Comparison of ENCODE assay signal across 19 cellular contexts in the genomic region with DNA sequence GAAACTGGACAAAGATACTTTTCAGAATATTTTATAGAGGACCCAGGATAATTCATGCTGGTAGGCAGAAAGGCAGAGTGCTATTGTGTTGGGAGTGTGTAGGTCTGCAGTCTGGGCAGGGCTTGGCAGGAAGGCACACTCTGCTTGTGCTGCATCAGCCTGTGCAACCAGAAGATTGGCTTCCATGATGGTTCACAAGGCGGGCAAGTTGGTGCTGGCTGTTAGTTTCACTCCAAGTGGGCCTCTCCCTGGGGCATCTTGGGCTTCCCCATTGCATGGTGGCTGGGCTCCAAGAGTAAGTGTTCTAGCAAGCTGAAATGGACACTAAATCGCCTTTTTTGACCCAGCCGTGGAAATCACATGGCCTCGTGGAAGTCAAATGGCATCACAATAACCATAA. TPM values are rescaled to one million over a fixed set of nuclear protein-coding genes. Genes with fewer than 3 reads are reported as not detected.
DNase-seq lines count a peak whose midpoint lies in the region; ATAC-seq, FAIRE-seq and TF ChIP-seq lines count a peak whose summit lies in the region.
"Had no signal": no experiment of that assay in that cellular context is flagged by ENCODE, and none has a peak within 500 bp of the region (broad histone marks: within the 10 kb centered on the region; RNA-seq: fewer than 3 reads in every experiment).

No MANE protein-coding gene starts in this region.

- peak overlapping the region; percentile 97 for H3K27ac ChIP-seq in 22Rv1
- H3K27ac ChIP-seq in CD8-positive, alpha-beta T cell (ENCODE audit: low read depth, low read length) = no peak overlapping the region
- H3K27ac ChIP-seq in pancreas = no peak overlapping the region
- no peak overlapping the region for H3K27ac ChIP-seq in suprapubic skin

- DNase-seq in CD8-positive, alpha-beta T cell = no peak
- DNase-seq in T-helper 17 cell (no peak), mesothelial cell of epicardium (ENCODE audit: low spot score in 2 of 2, unreplicated experiment in 2 of 2) (no peak), pancreas (no peak), suprapubic skin (ENCODE audit: low spot score in 2 of 2) (no peak), GF-D8 (lab: John Stamatoyannopoulos, UW) (no peak)
- DNase-seq: activated gamma-delta T cell, foreskin melanocyte, H7, Kasumi-1, midbrain, NCI-H1417, NCI-H526 treated with DMSO at 0.1 percent for 48 hours, stomach, upper lobe of right lung had no signal

- POLR2A ChIA-PET in CD8-positive, alpha-beta T cell (lab: Charles Lee) = no interaction called here

- TF ChIP-seq POLR2A in suprapubic skin (IDR thresholded peaks at IDR 0.05) = no peak

- peaks cover 44% of the 10 kb centered on the region for H3K4me1 ChIP-seq in CD8-positive, alpha-beta T cell (ENCODE audit: insufficient read depth, low read length)
- H3K4me1 ChIP-seq in pancreas (peaks cover 0 to 19% (median 16%) of the 10 kb centered on the region in 3 donors), suprapubic skin (peaks cover 31% of the 10 kb centered on the region)

- H3K4me3 ChIP-seq in CD8-positive, alpha-beta T cell (ENCODE audit: low read depth, low read length) = no peak overlapping the region
- H3K4me3 ChIP-seq in pancreas (no peak overlapping the region), suprapubic skin (no peak overlapping the region)

- no peak for FAIRE-seq in pancreas (lab: Jason Lieb, UNC)
- FAIRE-seq: colon had no signal

- H3K9me3 Mint-ChIP-seq in CD8-positive, alpha-beta T cell = no peaks in the 10 kb centered on the region
- H3K9me3 Mint-ChIP-seq in mesothelial cell of epicardium = no peaks in the 10 kb centered on the region

- CTCF ChIA-PET in CD8-positive, alpha-beta T cell (lab: Charles Lee) = interaction anchor here (0.6 to 1.3 kb wide), 3 partner anchors 9 to 799 kb away, joined by 3 to 4 read pairs (median 4); no protein-coding TSS in a partner anchor

- WGBS in pancreas, 2 donors = 94 to 95% methylated on average over 4 of the region's 4 CpGs
- WGBS in suprapubic skin = 43% methylated on average over 4 of the region's 4 CpGs

- H3K4me3 Mint-ChIP-seq in CD8-positive, alpha-beta T cell = peak overlapping the region; percentile 93
- H3K4me3 Mint-ChIP-seq in T-helper 17 cell (no peak overlapping the region), mesothelial cell of epicardium (peak overlapping the region; percentile 92)

- peaks cover 9% of the 10 kb centered on the region for H3K36me3 Mint-ChIP-seq in CD8-positive, alpha-beta T cell
- H3K36me3 Mint-ChIP-seq in T-helper 17 cell (ENCODE audit: low read depth) (peaks cover 2% of the 10 kb centered on the region), mesothelial cell of epicardium (no peaks in the 10 kb centered on the region)

- no peak for TF ChIP-seq EP300 in suprapubic skin (IDR thresholded peaks at IDR 0.05)

- no peaks in the 10 kb centered on the region for H3K9me3 ChIP-seq in CD8-positive, alpha-beta T cell (ENCODE audit: low read length)
- no peaks in the 10 kb centered on the region for H3K9me3 ChIP-seq in T-helper 17 cell (ENCODE audit: control insufficient read depth, low read length, poor library complexity, severe bottlenecking)
- no peaks in the 10 kb centered on the region for H3K9me3 ChIP-seq in pancreas
- no peaks in the 10 kb centered on the region for H3K9me3 ChIP-seq in suprapubic skin
- H3K9me3 ChIP-seq: stomach, upper lobe of right lung had no signal

- peaks cover 45% of the 10 kb centered on the region for H3K4me1 Mint-ChIP-seq in CD8-positive, alpha-beta T cell (ENCODE audit: low read depth)
- H3K4me1 Mint-ChIP-seq in T-helper 17 cell (peaks cover 39% of the 10 kb centered on the region), mesothelial cell of epicardium (peaks cover 32% of the 10 kb centered on the region)

- intact Hi-C loops in CD8-positive, alpha-beta T cell (cut with DNase I, micrococcal nuclease) = loop anchor here (5.0 to 10.0 kb wide), 5 partner anchors 121 to 1774 kb away; partner anchors contain the start of genes BTG1 (in 1 of the 2), FGD6 (in 1 of the 2), NDUFA12 (in 1 of the 2) and VEZT (in 1 of the 2)
- intact Hi-C loops in pancreas (cut with DNase I) = no loop called here

- no peak for ATAC-seq in CD8-positive, alpha-beta T cell
- ATAC-seq in T-helper 17 cell (no peak), pancreas (no peak), GM19452 (IDR thresholded peaks at IDR 0.05; ENCODE audit: unreplicated experiment) (no peak)
- ATAC-seq: right cardiac atrium, upper lobe of right lung had no signal

- no peak overlapping the region for H3K27ac Mint-ChIP-seq in CD8-positive, alpha-beta T cell
- H3K27ac Mint-ChIP-seq in T-helper 17 cell = peak overlapping the region; percentile 99
- H3K27ac Mint-ChIP-seq in mesothelial cell of epicardium = peak overlapping the region; percentile 99

- H3K36me3 ChIP-seq in CD8-positive, alpha-beta T cell (ENCODE audit: insufficient read depth, low read length) = no peaks in the 10 kb centered on the region
- H3K36me3 ChIP-seq in pancreas (no peaks in the 10 kb centered on the region), suprapubic skin (no peaks in the 10 kb centered on the region)
- H3K36me3 ChIP-seq: stomach, upper lobe of right lung had no signal

- no peak for TF ChIP-seq CTCF in 22Rv1 (IDR thresholded peaks at IDR 0.05)
- TF ChIP-seq CTCF in CD8-positive, alpha-beta T cell (IDR thresholded peaks at IDR 0.05) = no peak
- TF ChIP-seq CTCF in mesothelial cell of epicardium (IDR thresholded peaks at IDR 0.05; ENCODE audit: unreplicated experiment) = no peak
- TF ChIP-seq CTCF in pancreas (IDR thresholded peaks at IDR 0.05) = no peak
- TF ChIP-seq CTCF in suprapubic skin (IDR thresholded peaks at IDR 0.05) = no peak

- H3K27me3 ChIP-seq in CD8-positive, alpha-beta T cell (ENCODE audit: insufficient read depth, low read length) = no peaks in the 10 kb centered on the region
- H3K27me3 ChIP-seq in pancreas (no peaks in the 10 kb centered on the region), suprapubic skin (no peaks in the 10 kb centered on the region)
- H3K27me3 ChIP-seq: stomach, upper lobe of right lung had no signal

- H3K27me3 Mint-ChIP-seq in CD8-positive, alpha-beta T cell (ENCODE audit: low read depth) = no peaks in the 10 kb centered on the region
- H3K27me3 Mint-ChIP-seq in T-helper 17 cell (no peaks in the 10 kb centered on the region), mesothelial cell of epicardium (ENCODE audit: low read depth) (no peaks in the 10 kb centered on the region)

RNA-seq across cellular contexts. Expression of gene UBE2N, which starts 1.8 kb away (rescaled TPM):
- 10 to 100 TPM; 89.5 to 93.6 TPM for total RNA-seq in CD8-positive, alpha-beta T cell
- 10 to 100 TPM; 94.1 to 99.6 TPM for total RNA-seq in T-helper 17 cell
- 86.5 to 92.8 TPM (median 90.6 TPM) in 3 replicates for total RNA-seq in mesothelial cell of epicardium
- 10 to 100 TPM; 14.7 to 33.2 (median 21.5) TPM for total RNA-seq in pancreas
- polyA plus RNA-seq in pancreas = 10 to 100 TPM; 18.3 to 32.7 TPM
- 10 to 100 TPM; 23.1 to 71.3 (median 54.3) TPM for total RNA-seq in suprapubic skin

RNA-seq across cellular contexts. Expression of gene MRPL42, which starts 23.7 kb away (rescaled TPM):
- total RNA-seq in CD8-positive, alpha-beta T cell = 10 to 100 TPM; 31.6 to 33.2 TPM
- total RNA-seq in T-helper 17 cell = 10 to 100 TPM; 34.7 to 39.9 TPM
- total RNA-seq in mesothelial cell of epicardium = 57.6 to 63.0 TPM (median 62.2 TPM) in 3 replicates
- 10 to 100 TPM; 12.1 to 28.6 (median 22.8) TPM for total RNA-seq in pancreas
- 10 to 100 TPM; 11.8 to 23.8 TPM for polyA plus RNA-seq in pancreas
- total RNA-seq in suprapubic skin = 10 to 100 TPM; 49.1 to 52.1 (median 50.8) TPM

Comparison
In these comparisons a context has a peak if more than half of its experiments do, and no peak if none do; other contexts are left out.
1. intact Hi-C loops: an anchor here in CD8-positive, alpha-beta T cell (5.0 to 10.0 kb wide); none called in pancreas.